25 cellular contexts compared by ENCODE assay signal in the genomic region with DNA sequence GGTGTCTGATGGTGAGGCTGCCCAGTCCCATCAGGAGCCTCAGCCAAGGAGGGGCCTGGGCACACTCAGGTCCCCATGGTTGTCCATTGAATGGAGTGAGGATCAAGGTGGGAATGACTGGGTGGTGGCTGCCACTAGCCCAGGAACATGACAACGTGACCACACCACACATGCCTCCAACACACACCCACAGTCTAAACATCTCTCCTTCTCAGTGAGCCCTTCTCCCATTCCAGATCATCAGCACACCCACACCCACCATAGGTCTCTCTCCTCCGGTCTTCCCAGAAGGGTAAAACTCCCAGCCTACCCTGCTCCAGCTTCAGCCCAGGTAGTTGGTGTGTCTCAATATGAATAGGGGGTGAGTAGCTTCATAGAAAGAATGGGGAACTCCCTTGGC. TPM values are rescaled to one million over a fixed set of nuclear protein-coding genes. Genes with fewer than 3 reads are reported as not detected.
DNase-seq lines count a peak whose midpoint lies in the region; ATAC-seq and TF ChIP-seq lines count a peak whose summit lies in the region.
"Had no signal": no experiment of that assay in that cellular context is flagged by ENCODE, and none has a peak within 500 bp of the region (broad histone marks: within the 10 kb centered on the region; RNA-seq: fewer than 3 reads in every experiment).

No MANE protein-coding gene starts in this region.

- no peaks in the 10 kb centered on the region for H3K36me3 Mint-ChIP-seq in mesothelial cell of epicardium
- H3K36me3 Mint-ChIP-seq in CD14-positive monocyte = peaks cover 5% of the 10 kb centered on the region in 2 donors
- no peaks in the 10 kb centered on the region for H3K36me3 Mint-ChIP-seq in endothelial cell (ENCODE audit: low read depth, unreplicated experiment)
- H3K36me3 Mint-ChIP-seq: memory B cell; naive thymus-derived CD8-positive, alpha-beta T cell; T-cell had no signal

- intact Hi-C loops in IMR-90 (cut with micrococcal nuclease) (loop anchor here (10.0 kb wide), 1 partner anchor 130 kb away; no protein-coding TSS in a partner anchor), stomach (cut with DNase I; ENCODE audit: low total_unique reads) (no loop called here), CD14-positive monocyte (cut with micrococcal nuclease) (no loop called here)

- no peak for TF ChIP-seq EP300 in stomach (IDR thresholded peaks at IDR 0.05)

- H3K9me3 ChIP-seq in IMR-90 (ENCODE audit: control insufficient read depth, insufficient read depth, low read length) = no peaks in the 10 kb centered on the region
- peaks cover 0 to 4% of the 10 kb centered on the region in 2 donors for H3K9me3 ChIP-seq in esophagus (ENCODE audit: control insufficient read depth in 2 of 2, insufficient read depth in 1 of 2, low read depth in 1 of 2, low read length in 1 of 2)
- no peaks in the 10 kb centered on the region for H3K9me3 ChIP-seq in stomach

- peaks cover 13% of the 10 kb centered on the region for H3K4me1 ChIP-seq in IMR-90 (ENCODE audit: control insufficient read depth, insufficient read depth, low read length)
- H3K4me1 ChIP-seq in esophagus (ENCODE audit: control insufficient read depth in 2 of 2, insufficient read depth in 2 of 2, low read length in 1 of 2) = peaks cover 0 to 4% of the 10 kb centered on the region in 2 donors
- H3K4me1 ChIP-seq in stomach = peaks cover 13 to 60% (median 39%) of the 10 kb centered on the region in 4 donors
- H3K4me1 ChIP-seq: BLaER1 treated with 17β-estradiol and CSF1 and Interleukin-3, amounts not matched to agents 10 nM and 100 nM; foreskin keratinocyte; parathyroid adenoma had no signal

- H3K4me3 Mint-ChIP-seq in mesothelial cell of epicardium (no peak overlapping the region), CD14-positive monocyte (peak overlapping the region in 1 of 2 donors; percentile 72), endothelial cell (ENCODE audit: unreplicated experiment) (no peak overlapping the region)
- H3K4me3 Mint-ChIP-seq: activated CD8-positive, alpha-beta T cell treated with anti-CD3 and anti-CD28 coated beads for 36 hours; memory B cell had no signal

- H4K5ac ChIP-seq in IMR-90 (ENCODE audit: low read depth, low read length) = peak overlapping the region; percentile 21; the same call in 1 of the 2 replicates

- CTCF ChIA-PET in IMR-90 (lab: Yijun Ruan, JAX) = no interaction called here

- TF ChIP-seq CTCF in IMR-90 (conservative IDR thresholded peaks at IDR 0.05; ENCODE audit: low read depth, low read length) (no peak), mesothelial cell of epicardium (IDR thresholded peaks at IDR 0.05; ENCODE audit: unreplicated experiment) (no peak), stomach (IDR thresholded peaks at IDR 0.05) (no peak), CD14-positive monocyte (IDR thresholded peaks at IDR 0.05) (no peak), endothelial cell (IDR thresholded peaks at IDR 0.05; ENCODE audit: unreplicated experiment) (no peak)

- H2AK9ac ChIP-seq in IMR-90 (replicated peaks; ENCODE audit: low read depth, low read length, poor library complexity) = no peak overlapping the region

- in situ Hi-C loops in IMR-90 (cut with MboI; ENCODE audit: low sequenced_read_pairs) = loop anchor here (25.0 kb wide), 1 partner anchor 282 kb away; no protein-coding TSS in a partner anchor

- H3K27me3 Mint-ChIP-seq in mesothelial cell of epicardium (ENCODE audit: low read depth) = peaks cover 95% of the 10 kb centered on the region
- peaks cover 90 to 95% (median 91%) of the 10 kb centered on the region in 3 donors for H3K27me3 Mint-ChIP-seq in CD14-positive monocyte (ENCODE audit: low read depth in 3 of 3)
- peaks cover 34% of the 10 kb centered on the region for H3K27me3 Mint-ChIP-seq in endothelial cell (ENCODE audit: unreplicated experiment)

- H3K23ac ChIP-seq in IMR-90 (ENCODE audit: low read depth, low read length) = peak overlapping the region; percentile 70; the same call in 1 of the 2 replicates

- 0 out of 2 replicates have a peak overlapping the region, but pooled peaks have one; percentile 0 for H3K9ac ChIP-seq in IMR-90 (ENCODE audit: low read depth, low read length)
- H3K9ac ChIP-seq: BLaER1 treated with 17β-estradiol and CSF1 and Interleukin-3, amounts not matched to agents 10 nM and 100 nM; parathyroid adenoma had no signal

- no TSS peak for BruUV-seq in IMR-90 (replicated peaks; lab: Mats Ljungman, UMichigan)

- peak overlapping the region; percentile 15; the same call in 1 of the 3 replicates for H2BK15ac ChIP-seq in IMR-90 (ENCODE audit: low read depth, low read length)

- H3K36me3 ChIP-seq in IMR-90 (ENCODE audit: control insufficient read depth, insufficient read depth, low read length) (peaks cover 49% of the 10 kb centered on the region), esophagus (ENCODE audit: control insufficient read depth in 2 of 2, insufficient read depth in 2 of 2, low read length in 1 of 2) (no peaks in the 10 kb centered on the region), stomach (no peaks in the 10 kb centered on the region)
- H3K36me3 ChIP-seq: BLaER1 treated with 17β-estradiol and CSF1 and Interleukin-3, amounts not matched to agents 10 nM and 100 nM had no signal

- peaks cover 36% of the 10 kb centered on the region for H4K20me1 ChIP-seq in IMR-90 (ENCODE audit: insufficient read depth, low read length)

- DNase-seq in IMR-90 = no peak
- no peak for DNase-seq in mesothelial cell of epicardium (ENCODE audit: low spot score in 2 of 2, unreplicated experiment in 2 of 2)
- no peak for DNase-seq in stomach
- DNase-seq in CD14-positive monocyte (ENCODE audit: low spot score) = no peak
- DNase-seq in endothelial cell (ENCODE audit: low spot score) = no peak
- no peak for DNase-seq in Kasumi-1 (lab: John Stamatoyannopoulos, UW)
- DNase-seq: activated CD8-positive, alpha-beta T cell treated with anti-CD3 and anti-CD28 coated beads for 36 hours; activated gamma-delta T cell; Calu3; foreskin keratinocyte; Karpas-422; naive thymus-derived CD8-positive, alpha-beta T cell; NCI-H1694; PC-3; SIG-M5; T-cell had no signal

- H3K4ac ChIP-seq in IMR-90 (ENCODE audit: low read depth, low read length) = peak overlapping the region; percentile 46; the same call in 1 of the 2 replicates

- H4K8ac ChIP-seq in IMR-90 (ENCODE audit: low read depth in 2 of 2, low read length in 2 of 2) = peak overlapping the region; percentile 17 to 36; a peak in 2 of 4 replicates

- H3K4me3 ChIP-seq in IMR-90 (ENCODE audit: insufficient read depth, low read depth, low read length) (no peak overlapping the region), esophagus (ENCODE audit: low read depth in 1 of 2, low read length in 2 of 2) (no peak overlapping the region), stomach (peak overlapping the region in 1 of 4 donors; percentile 18)
- H3K4me3 ChIP-seq: BLaER1 treated with 17β-estradiol and CSF1 and Interleukin-3, amounts not matched to agents 10 nM and 100 nM; GM12878 had no signal

- no peak for ATAC-seq in IMR-90 (ENCODE audit: low read depth)
- no peak for ATAC-seq in HG02642 (IDR thresholded peaks at IDR 0.05; ENCODE audit: poor library complexity, unreplicated experiment)
- ATAC-seq: activated CD8-positive, alpha-beta T cell treated with anti-CD3 and anti-CD28 coated beads for 36 hours; foreskin keratinocyte; GM12878; naive thymus-derived CD8-positive, alpha-beta T cell; PC-3; T-cell had no signal

- WGBS in IMR-90 (ENCODE audit: extremely low coverage in 2 of 2, insufficient read length in 1 of 2), 2 experiments = no CpG with 5 or more reads among the region's 2 CpGs
- 21 to 40% methylated on average over 2 of the region's 2 CpGs for WGBS in esophagus, 2 donors
- 18 to 26% (median 25%) methylated on average over 1 to 2 of the region's 2 CpGs for WGBS in stomach, 5 donors

- TF ChIP-seq POLR2A in IMR-90 (IDR thresholded peaks at IDR 0.05; ENCODE audit: low read depth, low read length) (no peak), stomach (IDR thresholded peaks at IDR 0.05) (no peak)

- H2BK120ac ChIP-seq in IMR-90 (ENCODE audit: low read depth, low read length) = peak overlapping the region; percentile 32; the same call in 1 of the 2 replicates

- peak overlapping the region; percentile 10 for H2BK5ac ChIP-seq in IMR-90 (ENCODE audit: low read depth, low read length, poor library complexity, severe bottlenecking)

- no peak overlapping the region for H2AFZ ChIP-seq in IMR-90 (replicated peaks; ENCODE audit: low read length, poor library complexity)
- H2AFZ ChIP-seq: parathyroid adenoma had no signal

- peak overlapping the region; percentile 2; the same call in 1 of the 2 replicates for H3K4me2 ChIP-seq in IMR-90 (ENCODE audit: low read depth, low read length)
- H3K4me2 ChIP-seq: BLaER1 treated with 17β-estradiol and CSF1 and Interleukin-3, amounts not matched to agents 10 nM and 100 nM had no signal

- peaks cover 9% of the 10 kb centered on the region; the same call in 1 of the 2 replicates for H3K9me1 ChIP-seq in IMR-90 (ENCODE audit: insufficient read depth, low read length)

- peak overlapping the region; percentile 12; the same call in 1 of the 2 replicates for H3K18ac ChIP-seq in IMR-90 (ENCODE audit: low read depth, low read length)

- peak overlapping the region; percentile 24; the same call in 1 of the 2 replicates for H4K91ac ChIP-seq in IMR-90 (ENCODE audit: insufficient read depth, low read depth, low read length)

- H2BK20ac ChIP-seq in IMR-90 (ENCODE audit: low read depth, low read length) = 0 out of 2 replicates have a peak overlapping the region, but pooled peaks have one; percentile 7

- H3K4me1 Mint-ChIP-seq in mesothelial cell of epicardium (peaks cover 52% of the 10 kb centered on the region), CD14-positive monocyte (peaks cover 27% of the 10 kb centered on the region), endothelial cell (ENCODE audit: unreplicated experiment) (peaks cover 23% of the 10 kb centered on the region)

- H3K27me3 ChIP-seq in IMR-90 (ENCODE audit: control insufficient read depth, insufficient read depth, low read length) (no peaks in the 10 kb centered on the region), esophagus (ENCODE audit: control insufficient read depth in 1 of 2, insufficient read depth in 2 of 2, low read length in 2 of 2) (peaks cover 0 to 25% of the 10 kb centered on the region in 2 donors), stomach (peaks cover 7 to 94% (median 81%) of the 10 kb centered on the region in 3 donors)

- peak overlapping the region; percentile 38; the same call in 1 of the 2 replicates for H3K27ac ChIP-seq in IMR-90 (ENCODE audit: insufficient read depth, low read length)
- peak overlapping the region; percentile 63 to 74 for H3K27ac ChIP-seq in esophagus (ENCODE audit: low read depth in 2 of 2, low read length in 1 of 2)
- H3K27ac ChIP-seq in stomach = peak overlapping the region; percentile 10 to 92 (median 67)
- H3K27ac ChIP-seq: BLaER1 treated with 17β-estradiol and CSF1 and Interleukin-3, amounts not matched to agents 10 nM and 100 nM; epithelial cell of prostate; foreskin keratinocyte; parathyroid adenoma had no signal

- dilution Hi-C loops in IMR-90 (cut with HindIII; ENCODE audit: low sequenced_read_pairs, unreplicated experiment) = loop anchor here (25.0 kb wide), 1 partner anchor 307 kb away; no protein-coding TSS in a partner anchor

- peak overlapping the region; percentile 87 for H2AK5ac ChIP-seq in IMR-90 (ENCODE audit: low read depth, low read length)

- POLR2A ChIA-PET in IMR-90 (lab: Charles Lee; ENCODE audit: unreplicated experiment) = interaction anchor here (0.9 kb wide), 1 partner anchor 325 kb away, joined by 3 read pairs; no protein-coding TSS in a partner anchor

- no peak for TF ChIP-seq RAD21 in IMR-90 (IDR thresholded peaks at IDR 0.05; ENCODE audit: low read length)

- no peak overlapping the region for H3K56ac ChIP-seq in IMR-90 (ENCODE audit: extremely low read depth, insufficient read depth, low read length)

- no peaks in the 10 kb centered on the region for H3K9me3 Mint-ChIP-seq in mesothelial cell of epicardium
- H3K9me3 Mint-ChIP-seq in CD14-positive monocyte = peaks cover 0 to 22% (median 11%) of the 10 kb centered on the region in 7 donors
- no peaks in the 10 kb centered on the region for H3K9me3 Mint-ChIP-seq in endothelial cell (ENCODE audit: unreplicated experiment)
- H3K9me3 Mint-ChIP-seq: activated CD8-positive, alpha-beta T cell treated with anti-CD3 and anti-CD28 coated beads for 36 hours; memory B cell; naive thymus-derived CD8-positive, alpha-beta T cell; T-cell had no signal

- peaks cover 14 to 49% of the 10 kb centered on the region in 2 experiments for H3K79me1 ChIP-seq in IMR-90 (ENCODE audit: low read depth in 1 of 2, low read length in 2 of 2)

- peak overlapping the region; percentile 27; the same call in 1 of the 2 replicates for H3K14ac ChIP-seq in IMR-90 (replicated peaks; ENCODE audit: low read depth, low read length)

- H3K27ac Mint-ChIP-seq in mesothelial cell of epicardium = peak overlapping the region; percentile 69
- no peak overlapping the region for H3K27ac Mint-ChIP-seq in CD14-positive monocyte
- H3K27ac Mint-ChIP-seq in endothelial cell (ENCODE audit: unreplicated experiment) = no peak overlapping the region
- H3K27ac Mint-ChIP-seq: activated CD8-positive, alpha-beta T cell treated with anti-CD3 and anti-CD28 coated beads for 36 hours; memory B cell; naive thymus-derived CD8-positive, alpha-beta T cell; T-cell had no signal

RNA-seq across cellular contexts. Expression of gene TCF21, which starts 5.5 kb away (rescaled TPM):
- total RNA-seq in IMR-90 (2012; rRNA removed) = 6.6 and 8.1 TPM in 2 replicates
- polyA plus RNA-seq in IMR-90 (2012; rRNA removed) = 10.0 and 12.4 TPM in 2 replicates
- polyA plus RNA-seq in IMR-90 (2012; cell fraction: cytosol; rRNA removed) = 9.6 and 12.2 TPM in 2 replicates
- polyA plus RNA-seq in IMR-90 (2012; cell fraction: nucleus; rRNA removed; ENCODE audit: low replicate concordance) = 10.7 and 12.0 TPM in 2 replicates
- 1 to 10 TPM; 1.2 to 1.9 TPM for polyA plus RNA-seq in esophagus
- total RNA-seq in mesothelial cell of epicardium = 4.7 to 5.3 TPM (median 5.0 TPM) in 3 replicates
- 10 to 100 TPM; 10.6 to 26.6 (median 15.6) TPM for total RNA-seq in stomach
- polyA plus RNA-seq in stomach = 10 to 100 TPM in 2 of 3 donors, 1 to 10 TPM in 1; 3.2 to 43.0 (median 31.8) TPM
- not detected for polyA plus RNA-seq in CD14-positive monocyte
- total RNA-seq in endothelial cell (ENCODE audit: unreplicated experiment) = not detected
- total RNA-seq: activated CD8-positive, alpha-beta T cell treated with anti-CD3 and anti-CD28 coated beads for 36 hours; Calu3; Daoy; foreskin keratinocyte; naive thymus-derived CD8-positive, alpha-beta T cell; PC-3 had no signal
- polyA plus RNA-seq: foreskin keratinocyte; GM12878; keratinocyte; naive thymus-derived CD8-positive, alpha-beta T cell had no signal

RNA-seq across cellular contexts. Expression of gene TBPL1, which starts 58.7 kb away (rescaled TPM):
- total RNA-seq in IMR-90 (2012; rRNA removed) = 25.6 and 38.3 TPM in 2 replicates
- 32.5 and 34.0 TPM in 2 replicates for polyA plus RNA-seq in IMR-90 (2012; rRNA removed)
- 6.6 and 14.8 TPM in 2 replicates for polyA plus RNA-seq in IMR-90 (2012; cell fraction: cytosol; rRNA removed)
- 7.1 and 25.3 TPM in 2 replicates for polyA plus RNA-seq in IMR-90 (2012; cell fraction: nucleus; rRNA removed; ENCODE audit: low replicate concordance)
- polyA plus RNA-seq in esophagus = 10 to 100 TPM; 13.1 to 16.1 TPM
- 29.3 to 31.0 TPM (median 30.5 TPM) in 3 replicates for total RNA-seq in mesothelial cell of epicardium
- 10 to 100 TPM in 2 of 5 donors, 1 to 10 TPM in 1, under 1 TPM in 2; 0.29 to 67.7 (median 6.5) TPM for total RNA-seq in stomach
- 10 to 100 TPM; 23.1 to 29.6 (median 26.1) TPM for polyA plus RNA-seq in stomach
- 10 to 100 TPM; 35.5 to 35.6 TPM for polyA plus RNA-seq in CD14-positive monocyte
- total RNA-seq in endothelial cell (ENCODE audit: unreplicated experiment) = 40.0 TPM
